8 cellular contexts compared by ENCODE assay signal in the genomic region with DNA sequence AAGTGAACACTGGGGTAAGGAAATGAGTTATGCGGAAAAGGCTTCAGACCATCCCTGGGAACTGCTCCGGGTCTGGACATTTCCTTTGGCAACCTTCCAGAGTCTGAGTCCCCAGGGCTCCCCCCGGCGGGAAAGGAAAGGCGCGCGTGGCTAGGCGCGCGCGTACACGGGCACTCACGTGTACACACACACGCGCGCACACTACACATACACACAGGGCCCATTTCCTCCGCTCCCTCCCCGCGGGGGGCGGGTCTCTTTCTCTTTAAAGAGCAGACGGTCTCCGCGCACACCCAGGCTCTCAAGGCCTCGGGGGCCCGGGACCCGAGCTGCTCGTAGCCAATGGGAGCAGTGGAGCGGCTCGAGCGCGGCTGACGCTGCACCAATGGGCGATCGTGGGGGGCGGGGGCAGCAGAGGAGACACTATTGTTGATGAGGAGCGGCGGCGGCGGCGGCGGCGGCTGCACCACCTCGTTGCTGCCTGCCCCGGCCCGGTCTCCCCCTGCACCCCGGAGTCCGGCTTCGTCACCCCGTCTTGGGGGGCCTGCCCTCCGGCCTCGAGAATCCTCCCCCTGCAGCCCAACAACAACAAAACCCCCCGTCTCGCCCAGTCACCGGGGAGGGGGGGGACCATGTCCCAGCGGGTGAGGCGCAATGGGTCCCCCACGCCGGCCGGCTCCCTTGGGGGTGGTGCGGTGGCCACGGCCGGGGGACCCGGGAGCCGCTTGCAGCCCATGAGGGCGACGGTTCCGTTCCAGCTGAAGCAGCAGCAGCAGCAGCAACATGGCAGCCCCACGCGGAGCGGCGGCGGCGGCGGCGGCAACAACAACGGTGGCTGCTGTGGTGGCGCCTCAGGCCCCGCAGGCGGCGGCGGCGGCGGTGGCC. TPM values are rescaled to one million over a fixed set of nuclear protein-coding genes. Genes with fewer than 3 reads are reported as not detected.
A peak's percentile ranks its signal among the peaks of the same experiment; 100 is the strongest.
DNase-seq lines count a peak whose midpoint lies in the region; ATAC-seq, FAIRE-seq and TF ChIP-seq lines count a peak whose summit lies in the region.

A gene (plus strand): TSS at position 414 of the 885 bp plus-strand sequence. CDS start 219 bp downstream, at position 633.

- H3K27ac ChIP-seq in RWPE1: peak within 1 kb of the TSS; percentile 76

- DNase-seq in ELF-1 (ENCODE audit: low read depth, low spot score): peak; percentile 98
- peak; percentile 94 for DNase-seq in H54 (ENCODE audit: insufficient read length, low spot score)
- DNase-seq in LoVo (ENCODE audit: low spot score): peak; percentile 95
- peak; percentile 96 for DNase-seq in RWPE1 (ENCODE audit: low spot score)
- DNase-seq in activated T-helper 2 cell treated with anti-CD3 and anti-CD28 coated beads, Interferon-gamma antibody, Interleukin-2, Interleukin-4, amounts not matched to agents 10 μg/mL and 5 μg/mL and 100 μg/mL, durations not matched to agents 14 hours and 24 hours and 36 hours (ENCODE audit: low spot score): peak; percentile 97
- DNase-seq in fibroblast of mammary gland (ENCODE audit: low read depth): peak; percentile 91
- peak; percentile 91 to 100 (median 98) for DNase-seq in naive thymus-derived CD8-positive, alpha-beta T cell
- DNase-seq in stimulated activated naive B cell treated with anti-CD40 and anti-IgM and Interleukin-4, amounts not matched to agents 10 μg/mL and 1 μg/mL and 100 μg/mL, for 72 hours: peak; percentile 97

- CTCF ChIA-PET in RWPE1 (lab: Yijun Ruan, JAX): no interaction called here

- H3K4me3 ChIP-seq in fibroblast of mammary gland (ENCODE audit: control insufficient read depth, low read depth, low read length): peak within 1 kb of the TSS; percentile 80

- POLR2A ChIA-PET in RWPE1 (lab: Yijun Ruan, JAX; ENCODE audit: low non-redundant PET): interaction anchor here (0.6 kb wide), 1 partner anchor 39 kb away, joined by 3 read pairs; no protein-coding TSS in a partner anchor
- POLR2A ChIA-PET in naive thymus-derived CD8-positive, alpha-beta T cell (lab: Charles Lee): interaction anchor here (0.6 to 5.6 kb wide), 53 partner anchors 8 to 1374 kb away, joined by 3 to 73 read pairs (median 6); a partner anchor contains a TSS

- H3K4me1 Mint-ChIP-seq in activated T-helper 2 cell treated with anti-CD3 and anti-CD28 coated beads, Interferon-gamma antibody, Interleukin-2, Interleukin-4, amounts not matched to agents 10 μg/mL and 5 μg/mL and 100 μg/mL, durations not matched to agents 14 hours and 24 hours and 36 hours (ENCODE audit: low read depth): peaks cover 40% of the 10 kb centered on the region
- H3K4me1 Mint-ChIP-seq in naive thymus-derived CD8-positive, alpha-beta T cell: peaks cover 28 to 62% (median 55%) of the 10 kb centered on the region in 4 donors
- peaks cover 31 to 50% of the 10 kb centered on the region in 2 donors for H3K4me1 Mint-ChIP-seq in stimulated activated naive B cell treated with anti-CD40 and anti-IgM and Interleukin-4, amounts not matched to agents 10 μg/mL and 1 μg/mL and 100 μg/mL, for 72 hours

- H3K36me3 Mint-ChIP-seq in activated T-helper 2 cell treated with anti-CD3 and anti-CD28 coated beads, Interferon-gamma antibody, Interleukin-2, Interleukin-4, amounts not matched to agents 10 μg/mL and 5 μg/mL and 100 μg/mL, durations not matched to agents 14 hours and 24 hours and 36 hours (ENCODE audit: low read depth): no peaks in the 10 kb centered on the region
- peaks cover 0 to 5% (median 5%) of the 10 kb centered on the region in 3 donors for H3K36me3 Mint-ChIP-seq in naive thymus-derived CD8-positive, alpha-beta T cell
- peaks cover 3 to 5% of the 10 kb centered on the region in 2 donors for H3K36me3 Mint-ChIP-seq in stimulated activated naive B cell treated with anti-CD40 and anti-IgM and Interleukin-4, amounts not matched to agents 10 μg/mL and 1 μg/mL and 100 μg/mL, for 72 hours

- peak within 1 kb of the TSS; percentile 96 for H3K27ac Mint-ChIP-seq in activated T-helper 2 cell treated with anti-CD3 and anti-CD28 coated beads, Interferon-gamma antibody, Interleukin-2, Interleukin-4, amounts not matched to agents 10 μg/mL and 5 μg/mL and 100 μg/mL, durations not matched to agents 14 hours and 24 hours and 36 hours
- peak within 1 kb of the TSS; percentile 96 to 100 (median 99) for H3K27ac Mint-ChIP-seq in naive thymus-derived CD8-positive, alpha-beta T cell
- H3K27ac Mint-ChIP-seq in stimulated activated naive B cell treated with anti-CD40 and anti-IgM and Interleukin-4, amounts not matched to agents 10 μg/mL and 1 μg/mL and 100 μg/mL, for 72 hours: peak within 1 kb of the TSS; percentile 99

- TF ChIP-seq CTCF in RWPE1 (conservative IDR thresholded peaks at IDR 0.05; ENCODE audit: low read depth) (no peak), fibroblast of mammary gland (conservative IDR thresholded peaks at IDR 0.05; ENCODE audit: control insufficient read depth, insufficient read depth, low read depth, low read length) (no peak)

- intact Hi-C loops in activated T-helper 2 cell treated with anti-CD3 and anti-CD28 coated beads, Interferon-gamma antibody, Interleukin-2, Interleukin-4, amounts not matched to agents 10 μg/mL and 5 μg/mL and 100 μg/mL, durations not matched to agents 14 hours and 24 hours and 36 hours (cut with micrococcal nuclease): loop anchor here (1.0 to 10.0 kb wide), 8 partner anchors 47 to 605 kb away; a partner anchor contains a TSS

- no peaks in the 10 kb centered on the region for H3K27me3 Mint-ChIP-seq in activated T-helper 2 cell treated with anti-CD3 and anti-CD28 coated beads, Interferon-gamma antibody, Interleukin-2, Interleukin-4, amounts not matched to agents 10 μg/mL and 5 μg/mL and 100 μg/mL, durations not matched to agents 14 hours and 24 hours and 36 hours (ENCODE audit: low read depth)
- H3K27me3 Mint-ChIP-seq in naive thymus-derived CD8-positive, alpha-beta T cell: no peaks in the 10 kb centered on the region
- no peaks in the 10 kb centered on the region for H3K27me3 Mint-ChIP-seq in stimulated activated naive B cell treated with anti-CD40 and anti-IgM and Interleukin-4, amounts not matched to agents 10 μg/mL and 1 μg/mL and 100 μg/mL, for 72 hours

- H3K9me3 Mint-ChIP-seq in activated T-helper 2 cell treated with anti-CD3 and anti-CD28 coated beads, Interferon-gamma antibody, Interleukin-2, Interleukin-4, amounts not matched to agents 10 μg/mL and 5 μg/mL and 100 μg/mL, durations not matched to agents 14 hours and 24 hours and 36 hours: no peaks in the 10 kb centered on the region
- H3K9me3 Mint-ChIP-seq in naive thymus-derived CD8-positive, alpha-beta T cell: no peaks in the 10 kb centered on the region
- H3K9me3 Mint-ChIP-seq in stimulated activated naive B cell treated with anti-CD40 and anti-IgM and Interleukin-4, amounts not matched to agents 10 μg/mL and 1 μg/mL and 100 μg/mL, for 72 hours: no peaks in the 10 kb centered on the region

- H3K4me3 Mint-ChIP-seq in activated T-helper 2 cell treated with anti-CD3 and anti-CD28 coated beads, Interferon-gamma antibody, Interleukin-2, Interleukin-4, amounts not matched to agents 10 μg/mL and 5 μg/mL and 100 μg/mL, durations not matched to agents 14 hours and 24 hours and 36 hours (ENCODE audit: low read depth): peak within 1 kb of the TSS; percentile 94
- peak within 1 kb of the TSS; percentile 95 to 99 (median 97) for H3K4me3 Mint-ChIP-seq in naive thymus-derived CD8-positive, alpha-beta T cell
- peak within 1 kb of the TSS; percentile 98 to 100 for H3K4me3 Mint-ChIP-seq in stimulated activated naive B cell treated with anti-CD40 and anti-IgM and Interleukin-4, amounts not matched to agents 10 μg/mL and 1 μg/mL and 100 μg/mL, for 72 hours

- peak; percentile 20 for FAIRE-seq in H54 (lab: Jason Lieb, UNC)

- no peak for TF ChIP-seq POLR2A in H54 (IDR thresholded peaks at IDR 0.05; ENCODE audit: low read depth, low read length)

- peak; percentile 85 to 87 for ATAC-seq in naive thymus-derived CD8-positive, alpha-beta T cell
- ATAC-seq in stimulated activated naive B cell treated with anti-CD40 and anti-IgM and Interleukin-4, amounts not matched to agents 10 μg/mL and 1 μg/mL and 100 μg/mL, for 72 hours (replicated peaks): peak; percentile 91 to 92

RNA-seq across cellular contexts. Expression of the gene that starts here (rescaled TPM):
- total RNA-seq in activated T-helper 2 cell treated with anti-CD3 and anti-CD28 coated beads, Interferon-gamma antibody, Interleukin-2, Interleukin-4, amounts not matched to agents 10 μg/mL and 5 μg/mL and 100 μg/mL, durations not matched to agents 14 hours and 24 hours and 36 hours: 8.3 and 9.2 TPM in 2 replicates
- total RNA-seq in naive thymus-derived CD8-positive, alpha-beta T cell: 10 to 100 TPM; 55.6 to 57.2 TPM
- 10 to 100 TPM; 11.0 to 24.4 (median 16.0) TPM for polyA plus RNA-seq in naive thymus-derived CD8-positive, alpha-beta T cell

Comparison
In these comparisons a context has a peak if more than half of its experiments do, and no peak if none do; other contexts are left out.
1. Peak in every context shown above with its lines: DNase-seq, ATAC-seq, H3K4me3 ChIP-seq and H3K27ac ChIP-seq.